Comparison of ENCODE assay signal across 9 cellular contexts in genomic region chr9:1869843-1870242, GRCh38.
DNase-seq lines count a peak whose midpoint lies in the region; TF ChIP-seq lines count a peak whose summit lies in the region.
"Had no signal": no experiment of that assay in that cellular context is flagged by ENCODE, and none has a peak within 500 bp of the region (broad histone marks: within the 10 kb centered on the region; RNA-seq: fewer than 3 reads in every experiment).

No MANE protein-coding gene starts in this region.

- no peak overlapping the region for H3K27ac ChIP-seq in sigmoid colon

- TF ChIP-seq POLR2A in NB4 (IDR thresholded peaks at IDR 0.05; ENCODE audit: extremely low read depth, insufficient read length) (no peak), sigmoid colon (IDR thresholded peaks at IDR 0.05) (no peak)

- DNase-seq in AG20443 (ENCODE audit: low spot score) (peak; percentile 21), HEK293T (ENCODE audit: extremely low spot score) (peak; percentile 19), NB4 (ENCODE audit: low read depth) (peak; percentile 69), adipocyte (ENCODE audit: low read depth) (peak; percentile 0), mucosa of gallbladder (ENCODE audit: low spot score) (peak; percentile 12), sigmoid colon (no peak), hypothalamus (lab: John Stamatoyannopoulos, UW) (no peak)
- DNase-seq: left cardiac atrium had no signal

- TF ChIP-seq EP300 in sigmoid colon (IDR thresholded peaks at IDR 0.05) = no peak

- POLR2A ChIA-PET in HEK293T (lab: Yijun Ruan, JAX) = no interaction called here

- TF ChIP-seq CTCF in GM12872 (IDR thresholded peaks at IDR 0.05; ENCODE audit: insufficient read depth, low read depth, low read length) (peak; percentile 70), NB4 (IDR thresholded peaks at IDR 0.05; ENCODE audit: low read depth, low read length) (peak; percentile 87), sigmoid colon (IDR thresholded peaks at IDR 0.05) (peak in 1 of 4 experiments; percentile 18)

- 47 to 50% methylated on average over 6 of the region's 6 CpGs for WGBS in sigmoid colon, 2 donors

- no peak overlapping the region for H3K9ac ChIP-seq in adipocyte (ENCODE audit: low read length)

- no peaks in the 10 kb centered on the region for H3K36me3 ChIP-seq in adipocyte (ENCODE audit: control insufficient read depth, insufficient read depth, low read length, severe bottlenecking)
- H3K36me3 ChIP-seq in sigmoid colon = no peaks in the 10 kb centered on the region

- H3K4me3 ChIP-seq in NB4 (ENCODE audit: low read depth, low read length) (no peak overlapping the region), adipocyte (ENCODE audit: low read length) (no peak overlapping the region), sigmoid colon (no peak overlapping the region)

- H3K9me3 ChIP-seq in adipocyte (ENCODE audit: control insufficient read depth, low read length) = no peaks in the 10 kb centered on the region
- H3K9me3 ChIP-seq in sigmoid colon = no peaks in the 10 kb centered on the region

- CTCF ChIA-PET in HEK293T (lab: Yijun Ruan, JAX) = no interaction called here

- H3K27me3 ChIP-seq in adipocyte (replicated peaks; ENCODE audit: control insufficient read depth, insufficient read depth, low read length) (peaks cover 9% of the 10 kb centered on the region), sigmoid colon (no peaks in the 10 kb centered on the region)

- H3K4me1 ChIP-seq in adipocyte (ENCODE audit: control insufficient read depth, insufficient read depth, low read length) = no peaks in the 10 kb centered on the region
- H3K4me1 ChIP-seq in sigmoid colon = no peaks in the 10 kb centered on the region

- intact Hi-C loops in sigmoid colon (cut with DNase I) = no loop called here

TF ChIP-seq in HEK293T, 16 proteins besides CTCF, POLR2A, EP300 and RAD21:
- TF ChIP-seq SP1 (IDR thresholded peaks at IDR 0.05) = no peak
- no peak for TF ChIP-seq NFRKB (IDR thresholded peaks at IDR 0.05)
- TF ChIP-seq FOXM1 (IDR thresholded peaks at IDR 0.05; ENCODE audit: borderline replicate concordance) = no peak
- no peak for TF ChIP-seq HDGF (IDR thresholded peaks at IDR 0.05; ENCODE audit: borderline replicate concordance)
- TF ChIP-seq L3MBTL2 (conservative IDR thresholded peaks at IDR 0.05) = no peak
- no peak for TF ChIP-seq BHLHE40 (IDR thresholded peaks at IDR 0.05; ENCODE audit: borderline replicate concordance)
- TF ChIP-seq FOXK2 (IDR thresholded peaks at IDR 0.05) = no peak
- TF ChIP-seq FOXA1 (IDR thresholded peaks at IDR 0.05) = no peak
- no peak for TF ChIP-seq ARNT (IDR thresholded peaks at IDR 0.05)

Comparison
In these comparisons a context has a peak if more than half of its experiments do, and no peak if none do; other contexts are left out.
1. DNase-seq: peak in AG20443 (single experiment), HEK293T (single experiment), NB4 (single experiment), adipocyte (single experiment) and mucosa of gallbladder (single experiment); none in sigmoid colon (single experiment) and hypothalamus (0 of 51).